14 cellular contexts compared by ENCODE assay signal in the genomic region with DNA sequence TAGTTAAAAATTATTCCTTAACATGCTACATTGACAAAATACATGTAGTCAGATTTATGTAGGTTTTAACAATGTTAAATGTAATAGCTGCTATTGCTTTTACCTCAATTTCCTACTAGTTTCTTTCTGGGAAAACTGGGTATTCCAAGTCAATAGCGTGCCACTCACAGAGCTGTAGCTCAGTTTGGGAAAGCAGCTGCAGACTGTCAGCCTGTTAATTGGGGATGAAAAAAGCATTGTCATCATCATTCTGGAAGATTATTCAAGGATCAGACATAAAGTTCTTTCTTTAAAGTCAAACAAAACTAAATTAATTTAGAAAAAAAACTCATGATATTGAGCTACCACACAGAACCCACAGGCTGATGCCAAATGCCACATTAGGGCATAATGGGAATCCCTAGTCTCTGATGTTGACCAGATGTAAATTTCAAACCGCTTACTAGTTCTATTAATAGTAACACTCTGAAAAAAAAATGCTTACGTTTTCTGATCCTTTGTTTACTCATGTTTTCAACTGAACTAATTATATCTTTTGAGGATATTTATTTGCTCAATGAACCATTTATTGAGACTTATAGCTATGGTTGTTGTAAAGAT. TPM values are rescaled to one million over a fixed set of nuclear protein-coding genes. Genes with fewer than 3 reads are reported as not detected.
"Had no signal": no experiment of that assay in that cellular context is flagged by ENCODE, and none has a peak within 500 bp of the region (broad histone marks: within the 10 kb centered on the region; RNA-seq: fewer than 3 reads in every experiment).

No MANE protein-coding gene starts in this region.

- H3K4me1 ChIP-seq: thyroid gland had no signal

- H3K36me3 ChIP-seq: thyroid gland had no signal

- H3K27ac ChIP-seq: thyroid gland had no signal

- H3K27me3 ChIP-seq: thyroid gland had no signal

- FAIRE-seq: urothelium cell line had no signal

- H3K4me3 ChIP-seq: thyroid gland had no signal

- H3K9me3 ChIP-seq: thyroid gland had no signal

- DNase-seq: activated CD4-positive, alpha-beta T cell treated with anti-CD3 and anti-CD28 coated beads, Interleukin-2, amount 50 U/mL, for 4 hours; activated CD4-positive, CD25-positive, alpha-beta regulatory T cell treated with anti-CD3 and anti-CD28 coated beads, Interleukin-2, amount 50 U/mL, for 72 hours; activated CD8-positive, alpha-beta memory T cell treated with anti-CD3 and anti-CD28 coated beads, Interleukin-2, amount 10 ng/mL, durations not matched to agents 7 days and 5 days; activated gamma-delta T cell; activated naive CD8-positive, alpha-beta T cell treated with anti-CD3 and anti-CD28 coated beads for 36 hours; activated T-cell treated with anti-CD3 and anti-CD28 coated beads, Interleukin-2, amount 50 U/mL, for 24 hours; cerebellar nuclear complex; erythroblast; glutamatergic neuron; naive B cell; posterior cingulate gyrus; T-helper 9 cell; thyroid gland had no signal

- ATAC-seq: activated CD8-positive, alpha-beta memory T cell treated with anti-CD3 and anti-CD28 coated beads, Interleukin-2, amount 10 ng/mL, durations not matched to agents 7 days and 5 days had no signal

RNA-seq across cellular contexts. Expression of a gene that starts 19.6 kb away (rescaled TPM):
- total RNA-seq: activated CD8-positive, alpha-beta memory T cell treated with anti-CD3 and anti-CD28 coated beads, Interleukin-2, amount 10 ng/mL, durations not matched to agents 7 days and 5 days; activated naive CD8-positive, alpha-beta T cell treated with anti-CD3 and anti-CD28 coated beads for 36 hours had no signal
